24 cellular contexts compared by ENCODE assay signal in the genomic region with DNA sequence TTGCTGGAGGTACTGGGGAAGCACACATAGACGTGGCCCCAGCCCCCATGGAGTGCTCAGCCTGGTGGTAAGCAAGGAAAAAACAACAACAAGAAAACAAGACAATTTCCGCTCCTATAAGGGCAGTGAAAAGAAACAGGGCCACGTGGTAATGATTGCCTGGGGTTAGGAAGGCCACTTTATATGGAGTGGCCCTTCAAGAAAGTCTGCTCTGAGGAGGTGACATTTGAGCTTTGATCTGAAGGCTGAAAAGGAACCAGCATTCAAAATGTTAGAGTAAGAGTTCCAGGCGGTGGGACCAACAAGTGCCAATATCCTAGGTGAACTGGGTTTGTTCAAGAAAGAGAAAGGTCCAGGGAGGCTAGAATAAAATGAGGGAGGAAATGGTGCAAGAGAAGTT.
"Had no signal": no experiment of that assay in that cellular context is flagged by ENCODE, and none has a peak within 500 bp of the region (broad histone marks: within the 10 kb centered on the region; RNA-seq: fewer than 3 reads in every experiment).

No MANE protein-coding gene starts in this region.

- H3K4me3 Mint-ChIP-seq: activated CD8-positive, alpha-beta T cell treated with anti-CD3 and anti-CD28 coated beads for 36 hours; activated T-cell treated with anti-CD3 and anti-CD28 coated beads, Interleukin-2, amount 50 U/mL, for 4 hours; dendritic cell treated with granulocyte-macrophage colony-stimulating factor and Interleukin-4, amounts not matched to agents 40 ng/mL and 50 ng/mL, for 4 days; natural killer cell treated with Interleukin-12 subunit alpha and Interleukin-12 subunit beta and Interleukin-15 and Interleukin-18, amount 100 ng/mL, for 72 hours; T-helper 1 cell treated with Interleukin-12 subunit alpha and Interleukin-12 subunit beta and Interleukin-4 antibody, amounts not matched to agents 30 μg/mL and 1 μg/mL, for 36 hours had no signal

- H3K4me1 ChIP-seq: ascending aorta, esophagus squamous epithelium, upper lobe of right lung had no signal

- H3K9me3 Mint-ChIP-seq: activated CD8-positive, alpha-beta T cell treated with anti-CD3 and anti-CD28 coated beads for 36 hours; activated naive CD4-positive, alpha-beta T cell treated with anti-CD3 and anti-CD28 coated beads, Interleukin-2, amount 50 U/mL, for 72 hours; activated T-cell treated with anti-CD3 and anti-CD28 coated beads, Interleukin-2, amount 50 U/mL, for 4 hours; dendritic cell treated with granulocyte-macrophage colony-stimulating factor and Interleukin-4, amounts not matched to agents 40 ng/mL and 50 ng/mL, for 4 days; natural killer cell treated with Interleukin-12 subunit alpha and Interleukin-12 subunit beta and Interleukin-15 and Interleukin-18, amount 100 ng/mL, for 72 hours; T-helper 1 cell treated with Interleukin-12 subunit alpha and Interleukin-12 subunit beta and Interleukin-4 antibody, amounts not matched to agents 30 μg/mL and 1 μg/mL, for 36 hours had no signal

- H3K36me3 Mint-ChIP-seq: activated naive CD4-positive, alpha-beta T cell treated with anti-CD3 and anti-CD28 coated beads, Interleukin-2, amount 50 U/mL, for 72 hours; natural killer cell treated with Interleukin-12 subunit alpha and Interleukin-12 subunit beta and Interleukin-15 and Interleukin-18, amount 100 ng/mL, for 72 hours had no signal

- ATAC-seq: activated CD8-positive, alpha-beta T cell treated with anti-CD3 and anti-CD28 coated beads for 36 hours; activated naive CD4-positive, alpha-beta T cell treated with anti-CD3 and anti-CD28 coated beads, Interleukin-2, amount 50 U/mL, for 72 hours; activated T-cell treated with anti-CD3 and anti-CD28 coated beads, Interleukin-2, amount 50 U/mL, for 4 hours; mucosa of descending colon; natural killer cell treated with Interleukin-12 subunit alpha and Interleukin-12 subunit beta and Interleukin-15 and Interleukin-18, amount 100 ng/mL, for 72 hours; right cardiac atrium; upper lobe of right lung had no signal

- H3K27me3 ChIP-seq: ascending aorta, brain microvascular endothelial cell, esophagus squamous epithelium, upper lobe of right lung had no signal

- H3K27ac ChIP-seq: ascending aorta, brain microvascular endothelial cell, epithelial cell of prostate, esophagus squamous epithelium, left ventricle myocardium inferior, upper lobe of right lung had no signal

- H3K36me3 ChIP-seq: ascending aorta, brain microvascular endothelial cell, esophagus squamous epithelium, left ventricle myocardium inferior, upper lobe of right lung had no signal

- H3K4me3 ChIP-seq: ascending aorta, esophagus squamous epithelium, left ventricle myocardium inferior, lung, mucosa of descending colon, upper lobe of right lung had no signal

- H3K27ac Mint-ChIP-seq: activated CD8-positive, alpha-beta T cell treated with anti-CD3 and anti-CD28 coated beads for 36 hours; dendritic cell treated with granulocyte-macrophage colony-stimulating factor and Interleukin-4, amounts not matched to agents 40 ng/mL and 50 ng/mL, for 4 days; natural killer cell treated with Interleukin-12 subunit alpha and Interleukin-12 subunit beta and Interleukin-15 and Interleukin-18, amount 100 ng/mL, for 72 hours; T-helper 1 cell treated with Interleukin-12 subunit alpha and Interleukin-12 subunit beta and Interleukin-4 antibody, amounts not matched to agents 30 μg/mL and 1 μg/mL, for 36 hours had no signal

- DNase-seq: activated CD4-positive, alpha-beta T cell treated with anti-CD3 and anti-CD28 coated beads, Interleukin-2, amount 50 U/mL, for 1 hour; activated CD8-positive, alpha-beta T cell treated with anti-CD3 and anti-CD28 coated beads for 36 hours; activated naive CD4-positive, alpha-beta T cell; activated T-cell treated with anti-CD3 and anti-CD28 coated beads, Interleukin-2, amount 50 U/mL, for 4 hours; brain microvascular endothelial cell; effector CD4-positive, alpha-beta T cell; esophagus squamous epithelium; kidney glomerular epithelial cell; left ventricle myocardium inferior; mesendoderm; mucosa of descending colon; right cardiac atrium; stimulated activated CD4-positive, alpha-beta T cell treated with anti-CD3 and anti-CD28 coated beads, Interleukin-15, amount 100 ng/mL, for 24 hours; stimulated activated CD4-positive, alpha-beta T cell treated with anti-CD3 and anti-CD28 coated beads, Interleukin-2, amount 100 ng/mL, for 24 hours; stimulated activated naive CD4-positive, alpha-beta T cell; T-helper 9 cell; upper lobe of right lung had no signal

- H3K27me3 Mint-ChIP-seq: activated CD8-positive, alpha-beta T cell treated with anti-CD3 and anti-CD28 coated beads for 36 hours; dendritic cell treated with granulocyte-macrophage colony-stimulating factor and Interleukin-4, amounts not matched to agents 40 ng/mL and 50 ng/mL, for 4 days; natural killer cell treated with Interleukin-12 subunit alpha and Interleukin-12 subunit beta and Interleukin-15 and Interleukin-18, amount 100 ng/mL, for 72 hours had no signal

- H3K9me3 ChIP-seq: ascending aorta, esophagus squamous epithelium, left ventricle myocardium inferior, mucosa of descending colon, upper lobe of right lung had no signal
